In the genomic region with DNA sequence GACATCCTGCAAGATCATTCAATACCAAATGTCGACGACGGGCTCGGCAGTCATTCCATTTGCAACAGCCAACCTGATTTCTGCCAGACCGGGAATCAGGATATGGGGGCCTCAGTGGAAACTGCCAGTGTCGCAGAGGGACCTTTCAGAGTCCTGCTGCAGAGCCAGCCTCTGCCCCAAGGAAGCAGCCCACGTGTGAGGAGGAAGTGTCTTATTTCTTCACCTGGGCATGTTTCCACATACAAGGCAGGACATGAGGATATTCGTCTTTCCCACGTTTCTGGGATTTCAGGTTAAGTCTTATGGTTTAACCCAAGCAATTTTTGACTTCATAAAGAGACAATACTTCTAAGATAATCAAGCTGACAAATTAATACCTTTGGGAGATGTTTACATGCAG, we compare ENCODE assay signal across 36 cellular contexts.
"Had no signal": no experiment of that assay in that cellular context is flagged by ENCODE, and none has a peak within 500 bp of the region (broad histone marks: within the 10 kb centered on the region; RNA-seq: fewer than 3 reads in every experiment).

No MANE protein-coding gene starts in this region.

- DNase-seq: activated CD4-positive, alpha-beta T cell treated with anti-CD3 and anti-CD28 coated beads, Interleukin-2, amount 10 ng/mL, durations not matched to agents 24 days and 14 days; activated CD4-positive, alpha-beta T cell treated with anti-CD3 and anti-CD28 coated beads, Interleukin-2, amount 50 U/mL, for 4 hours; activated CD8-positive, alpha-beta T cell treated with anti-CD3 and anti-CD28 coated beads for 36 hours; activated effector memory CD4-positive, alpha-beta T cell treated with anti-CD3 and anti-CD28 coated beads, Interleukin-2, amount 50 U/mL, for 16 hours; activated naive CD4-positive, alpha-beta T cell; activated naive CD4-positive, alpha-beta T cell treated with anti-CD3 and anti-CD28 coated beads, Interleukin-2, amount 50 U/mL, for 16 hours; activated naive CD8-positive, alpha-beta T cell treated with anti-CD3 and anti-CD28 coated beads for 36 hours; activated T-cell treated with anti-CD3 and anti-CD28 coated beads, Interleukin-2, amount 50 U/mL, for 1 hour; activated T-cell treated with anti-CD3 and anti-CD28 coated beads, Interleukin-2, amount 50 U/mL, for 72 hours; amniotic stem cell; aorta; brain microvascular endothelial cell; MM.1S; MV-4-11; NCI-H1092; NCI-H1417; NCI-H146; NCI-H187; NCI-H2029 treated with DMSO at 0.1 percent for 48 hours; NCI-H2107; NCI-H510A; NCI-H526; NCI-H748 treated with DMSO at 0.1 percent for 48 hours; NK-92 treated with Interleukin-12 subunit alpha and Interleukin-12 subunit beta, amount 100 ng/mL, for 24 hours; PC-3; Peyer's patch; RPMI8226; SHP77 treated with DMSO at 0.1 percent for 48 hours; SK-N-SH had no signal

- H3K4me1 Mint-ChIP-seq: activated T-helper 17 cell treated with anti-CD3 and anti-CD28 coated beads, Interleukin-2, amount 50 U/mL, for 72 hours; central memory CD8-positive, alpha-beta T cell had no signal

- H3K9me3 Mint-ChIP-seq: activated CD4-positive, alpha-beta T cell treated with anti-CD3 and anti-CD28 coated beads, Interleukin-2, amount 10 ng/mL, durations not matched to agents 24 days and 14 days; activated CD8-positive, alpha-beta T cell treated with anti-CD3 and anti-CD28 coated beads for 36 hours; activated naive CD8-positive, alpha-beta T cell treated with anti-CD3 and anti-CD28 coated beads for 36 hours; activated T-cell treated with anti-CD3 and anti-CD28 coated beads, Interleukin-2, amount 50 U/mL, for 72 hours; activated T-helper 17 cell treated with anti-CD3 and anti-CD28 coated beads, Interleukin-2, amount 50 U/mL, for 72 hours; central memory CD8-positive, alpha-beta T cell; T-helper 1 cell treated with Interleukin-12 subunit alpha and Interleukin-12 subunit beta and Interleukin-4 antibody, amounts not matched to agents 30 μg/mL and 1 μg/mL, for 36 hours; T-helper 2 cell treated with Interferon-gamma antibody and Interleukin-4, amounts not matched to agents 5 μg/mL and 100 μg/mL, for 36 hours had no signal

- H3K9ac ChIP-seq: SK-N-SH had no signal

- H3K27ac Mint-ChIP-seq: activated CD4-positive, alpha-beta T cell treated with anti-CD3 and anti-CD28 coated beads, Interleukin-2, amount 10 ng/mL, durations not matched to agents 24 days and 14 days; activated CD8-positive, alpha-beta T cell treated with anti-CD3 and anti-CD28 coated beads for 36 hours; activated naive CD8-positive, alpha-beta T cell treated with anti-CD3 and anti-CD28 coated beads for 36 hours; activated T-cell treated with anti-CD3 and anti-CD28 coated beads, Interleukin-2, amount 50 U/mL, for 72 hours; activated T-helper 17 cell treated with anti-CD3 and anti-CD28 coated beads, Interleukin-2, amount 50 U/mL, for 72 hours; T-helper 1 cell treated with Interleukin-12 subunit alpha and Interleukin-12 subunit beta and Interleukin-4 antibody, amounts not matched to agents 30 μg/mL and 1 μg/mL, for 36 hours; T-helper 2 cell treated with Interferon-gamma antibody and Interleukin-4, amounts not matched to agents 5 μg/mL and 100 μg/mL, for 36 hours had no signal

- H3K4me2 ChIP-seq: SK-N-SH had no signal

- H3K27me3 Mint-ChIP-seq: activated CD4-positive, alpha-beta T cell treated with anti-CD3 and anti-CD28 coated beads, Interleukin-2, amount 10 ng/mL, durations not matched to agents 24 days and 14 days; activated CD8-positive, alpha-beta T cell treated with anti-CD3 and anti-CD28 coated beads for 36 hours; activated naive CD8-positive, alpha-beta T cell treated with anti-CD3 and anti-CD28 coated beads for 36 hours; activated T-helper 17 cell treated with anti-CD3 and anti-CD28 coated beads, Interleukin-2, amount 50 U/mL, for 72 hours; central memory CD8-positive, alpha-beta T cell had no signal

- H3K9me3 ChIP-seq: Peyer's patch, SJSA1, SK-N-SH had no signal

- H3K27me3 ChIP-seq: brain microvascular endothelial cell, cardiac muscle cell, Peyer's patch, SJSA1 had no signal

- H3K36me3 ChIP-seq: brain microvascular endothelial cell, cardiac muscle cell, Peyer's patch, SJSA1 had no signal

- ATAC-seq: activated CD8-positive, alpha-beta T cell treated with anti-CD3 and anti-CD28 coated beads for 36 hours; activated T-cell treated with anti-CD3 and anti-CD28 coated beads, Interleukin-2, amount 50 U/mL, for 72 hours; activated T-helper 17 cell treated with anti-CD3 and anti-CD28 coated beads, Interleukin-2, amount 50 U/mL, for 72 hours; PC-3 had no signal

- H3K4me3 Mint-ChIP-seq: activated CD4-positive, alpha-beta T cell treated with anti-CD3 and anti-CD28 coated beads, Interleukin-2, amount 10 ng/mL, durations not matched to agents 24 days and 14 days; activated CD8-positive, alpha-beta T cell treated with anti-CD3 and anti-CD28 coated beads for 36 hours; activated naive CD8-positive, alpha-beta T cell treated with anti-CD3 and anti-CD28 coated beads for 36 hours; activated T-cell treated with anti-CD3 and anti-CD28 coated beads, Interleukin-2, amount 50 U/mL, for 72 hours; activated T-helper 17 cell treated with anti-CD3 and anti-CD28 coated beads, Interleukin-2, amount 50 U/mL, for 72 hours; central memory CD8-positive, alpha-beta T cell; T-helper 1 cell treated with Interleukin-12 subunit alpha and Interleukin-12 subunit beta and Interleukin-4 antibody, amounts not matched to agents 30 μg/mL and 1 μg/mL, for 36 hours; T-helper 2 cell treated with Interferon-gamma antibody and Interleukin-4, amounts not matched to agents 5 μg/mL and 100 μg/mL, for 36 hours had no signal

- FAIRE-seq: TTC549 had no signal

- H3K27ac ChIP-seq: brain microvascular endothelial cell, cardiac muscle cell, Peyer's patch, SJSA1 had no signal

- H3K4me3 ChIP-seq: cardiac muscle cell, Peyer's patch, SJSA1 had no signal
